8 cellular contexts compared by ENCODE assay signal in the genomic region with DNA sequence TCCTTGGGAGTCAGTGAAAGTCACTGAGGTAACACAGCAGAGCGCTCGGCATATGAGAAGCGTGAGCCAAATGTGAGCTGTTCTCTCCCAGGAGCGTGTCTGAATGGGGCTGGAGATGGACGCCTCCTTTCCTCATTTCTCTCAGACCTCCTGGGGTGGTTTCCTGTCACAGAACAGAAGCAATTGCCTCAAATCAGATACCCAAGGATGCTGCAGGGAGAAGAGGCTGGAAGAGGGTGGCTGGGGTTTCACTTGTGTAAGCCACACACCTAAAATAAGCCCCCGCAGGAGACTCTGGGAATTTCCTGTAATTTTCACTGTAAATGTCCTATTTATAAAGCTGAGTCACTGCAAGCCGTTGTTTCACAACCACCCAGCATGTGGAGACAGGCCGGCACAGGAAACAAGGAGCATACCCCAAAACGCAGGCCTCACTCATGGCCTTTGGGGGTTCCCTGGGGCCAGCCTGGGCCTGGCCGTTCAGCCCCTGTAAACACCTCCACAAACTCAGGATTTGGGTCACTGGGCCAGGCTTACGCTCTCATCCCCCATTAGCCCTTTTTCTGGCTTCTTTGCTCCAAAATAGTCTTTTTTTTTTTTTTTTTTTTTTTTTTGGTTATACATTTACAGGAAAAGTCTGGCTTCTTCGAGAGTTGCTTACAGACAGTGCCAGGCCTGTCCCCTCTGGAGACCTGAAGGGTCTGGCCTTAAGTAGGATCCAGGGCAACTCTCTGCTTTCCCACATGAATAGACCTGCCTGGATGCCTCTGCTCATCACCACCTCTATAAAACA. TPM values are rescaled to one million over a fixed set of nuclear protein-coding genes. Genes with fewer than 3 reads are reported as not detected.
DNase-seq lines count a peak whose midpoint lies in the region; ATAC-seq lines count a peak whose summit lies in the region.

No MANE protein-coding gene starts in this region.

- no peaks in the 10 kb centered on the region for H3K9me3 Mint-ChIP-seq in T-helper 1 cell treated with Interleukin-12 subunit alpha and Interleukin-12 subunit beta and Interleukin-4 antibody, amounts not matched to agents 30 μg/mL and 1 μg/mL, for 36 hours
- H3K9me3 Mint-ChIP-seq in central memory CD8-positive, alpha-beta T cell, result no peaks in the 10 kb centered on the region
- no peaks in the 10 kb centered on the region for H3K9me3 Mint-ChIP-seq in stimulated activated effector memory CD8-positive, alpha-beta T cell treated with anti-CD3 and anti-CD28 coated beads, Interleukin-12 subunit alpha, Interleukin-12 subunit beta, amount 100 ng/mL, for 72 hours

- ATAC-seq in central memory CD8-positive, alpha-beta T cell (replicated peaks; ENCODE audit: extremely low read depth, poor library complexity, severe bottlenecking), result no peak
- ATAC-seq in left lobe of liver (peak; percentile 55), HG02981 (IDR thresholded peaks at IDR 0.05; ENCODE audit: unreplicated experiment) (no peak)
- ATAC-seq in stimulated activated effector memory CD8-positive, alpha-beta T cell treated with anti-CD3 and anti-CD28 coated beads, Interleukin-12 subunit alpha, Interleukin-12 subunit beta, amount 100 ng/mL, for 72 hours, result peak; percentile 33

- peaks cover 22% of the 10 kb centered on the region for H3K36me3 Mint-ChIP-seq in T-helper 1 cell treated with Interleukin-12 subunit alpha and Interleukin-12 subunit beta and Interleukin-4 antibody, amounts not matched to agents 30 μg/mL and 1 μg/mL, for 36 hours (ENCODE audit: low read depth)
- peaks cover 19% of the 10 kb centered on the region for H3K36me3 Mint-ChIP-seq in central memory CD8-positive, alpha-beta T cell (ENCODE audit: insufficient read depth)
- peaks cover 26% of the 10 kb centered on the region for H3K36me3 Mint-ChIP-seq in stimulated activated effector memory CD8-positive, alpha-beta T cell treated with anti-CD3 and anti-CD28 coated beads, Interleukin-12 subunit alpha, Interleukin-12 subunit beta, amount 100 ng/mL, for 72 hours

- H3K27me3 Mint-ChIP-seq in T-helper 1 cell treated with Interleukin-12 subunit alpha and Interleukin-12 subunit beta and Interleukin-4 antibody, amounts not matched to agents 30 μg/mL and 1 μg/mL, for 36 hours (ENCODE audit: low read depth), result no peaks in the 10 kb centered on the region
- H3K27me3 Mint-ChIP-seq in central memory CD8-positive, alpha-beta T cell, result no peaks in the 10 kb centered on the region

- H3K4me1 Mint-ChIP-seq in T-helper 1 cell treated with Interleukin-12 subunit alpha and Interleukin-12 subunit beta and Interleukin-4 antibody, amounts not matched to agents 30 μg/mL and 1 μg/mL, for 36 hours (ENCODE audit: low read depth), result peaks cover 76% of the 10 kb centered on the region
- peaks cover 85% of the 10 kb centered on the region for H3K4me1 Mint-ChIP-seq in central memory CD8-positive, alpha-beta T cell
- peaks cover 92% of the 10 kb centered on the region for H3K4me1 Mint-ChIP-seq in stimulated activated effector memory CD8-positive, alpha-beta T cell treated with anti-CD3 and anti-CD28 coated beads, Interleukin-12 subunit alpha, Interleukin-12 subunit beta, amount 100 ng/mL, for 72 hours

- H3K27ac Mint-ChIP-seq in T-helper 1 cell treated with Interleukin-12 subunit alpha and Interleukin-12 subunit beta and Interleukin-4 antibody, amounts not matched to agents 30 μg/mL and 1 μg/mL, for 36 hours, result peak overlapping the region; percentile 100
- H3K27ac Mint-ChIP-seq in central memory CD8-positive, alpha-beta T cell (ENCODE audit: low read depth), result peak overlapping the region; percentile 96
- peak overlapping the region; percentile 96 for H3K27ac Mint-ChIP-seq in stimulated activated effector memory CD8-positive, alpha-beta T cell treated with anti-CD3 and anti-CD28 coated beads, Interleukin-12 subunit alpha, Interleukin-12 subunit beta, amount 100 ng/mL, for 72 hours

- DNase-seq in NCI-H82 (lab: John Stamatoyannopoulos, UW) (peak; percentile 13), NCI-H82 treated with DMSO at 0.1 percent for 48 hours (lab: John Stamatoyannopoulos, UW; ENCODE audit: unreplicated experiment) (no peak), HuH-7 (ENCODE audit: low spot score) (peak; percentile 42), left lobe of liver (ENCODE audit: low spot score) (peak; percentile 54)
- no peak for DNase-seq in central memory CD8-positive, alpha-beta T cell (ENCODE audit: low spot score in 2 of 2)
- peak in 1 of 2 donors; percentile 75 for DNase-seq in stimulated activated effector memory CD8-positive, alpha-beta T cell treated with anti-CD3 and anti-CD28 coated beads, Interleukin-12 subunit alpha, Interleukin-12 subunit beta, amount 100 ng/mL, for 72 hours (ENCODE audit: low spot score in 2 of 2)

- H3K4me3 Mint-ChIP-seq in T-helper 1 cell treated with Interleukin-12 subunit alpha and Interleukin-12 subunit beta and Interleukin-4 antibody, amounts not matched to agents 30 μg/mL and 1 μg/mL, for 36 hours, result peak overlapping the region; percentile 96
- peak overlapping the region; percentile 83 for H3K4me3 Mint-ChIP-seq in central memory CD8-positive, alpha-beta T cell
- peak overlapping the region; percentile 83 for H3K4me3 Mint-ChIP-seq in stimulated activated effector memory CD8-positive, alpha-beta T cell treated with anti-CD3 and anti-CD28 coated beads, Interleukin-12 subunit alpha, Interleukin-12 subunit beta, amount 100 ng/mL, for 72 hours

RNA-seq across cellular contexts. Expression of a gene that starts 55.3 kb away (rescaled TPM):
- 3.8 TPM for total RNA-seq in left lobe of liver

Comparison
In these comparisons a context has a peak if more than half of its experiments do, and no peak if none do; other contexts are left out.
1. DNase-seq: peak in NCI-H82 (single experiment), HuH-7 (single experiment) and left lobe of liver (single experiment); none in NCI-H82 treated with DMSO at 0.1 percent for 48 hours (single experiment) and central memory CD8-positive, alpha-beta T cell (0 of 2).
2. ATAC-seq: peak in left lobe of liver (single experiment) and stimulated activated effector memory CD8-positive, alpha-beta T cell treated with anti-CD3 and anti-CD28 coated beads, Interleukin-12 subunit alpha, Interleukin-12 subunit beta, amount 100 ng/mL, for 72 hours (single experiment); none in central memory CD8-positive, alpha-beta T cell (single experiment) and HG02981 (single experiment).
3. Peak in every context shown above with its lines, with median percentiles within 50 percentile points of each other: H3K27ac Mint-ChIP-seq and H3K4me3 Mint-ChIP-seq.